ENCODE assay signal across 22 cellular contexts in the genomic region with DNA sequence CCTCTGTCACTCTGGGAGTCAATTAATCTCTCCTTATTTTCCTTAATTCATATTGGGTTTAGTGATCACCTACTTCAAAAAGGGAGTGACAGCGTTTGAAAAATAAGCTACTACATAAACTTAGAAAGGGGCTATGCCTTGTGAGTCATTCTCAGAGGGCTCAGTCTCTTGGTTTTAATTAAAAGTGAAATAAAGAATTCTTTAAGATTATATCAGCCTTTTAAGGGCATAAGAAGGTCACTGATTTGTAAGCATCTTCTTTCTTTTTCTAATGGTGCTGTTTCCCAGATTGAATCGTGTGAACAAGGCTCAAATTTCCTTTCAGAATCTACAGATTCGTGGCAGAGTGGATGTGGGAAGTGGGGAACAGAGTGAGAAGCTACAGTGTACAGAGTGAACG.
DNase-seq lines count a peak whose midpoint lies in the region; ATAC-seq, FAIRE-seq and TF ChIP-seq lines count a peak whose summit lies in the region.
"Had no signal": no experiment of that assay in that cellular context is flagged by ENCODE, and none has a peak within 500 bp of the region (broad histone marks: within the 10 kb centered on the region; RNA-seq: fewer than 3 reads in every experiment).

No MANE protein-coding gene starts in this region.

- H3K9me3 ChIP-seq in right lobe of liver = no peaks in the 10 kb centered on the region
- H3K9me3 ChIP-seq in HepG2 (ENCODE audit: low read length) = no peaks in the 10 kb centered on the region
- H3K9me3 ChIP-seq in neuronal stem cell (replicated peaks in 1 of 2; ENCODE audit: control insufficient read depth in 2 of 2, insufficient read depth in 1 of 2, low read depth in 1 of 2, low read length in 2 of 2) = no peaks in the 10 kb centered on the region
- H3K9me3 ChIP-seq in upper lobe of right lung = no peaks in the 10 kb centered on the region
- H3K9me3 ChIP-seq: BLaER1 treated with 17β-estradiol and CSF1 and Interleukin-3, amounts not matched to agents 10 nM and 100 nM had no signal

- H3K14ac ChIP-seq in neuronal stem cell (ENCODE audit: low read length) = no peak overlapping the region

- H2BK12ac ChIP-seq in neuronal stem cell (ENCODE audit: low read length) = no peak overlapping the region

- H2BK15ac ChIP-seq in neuronal stem cell (ENCODE audit: low read length) = no peak overlapping the region

- no peak overlapping the region for H4K91ac ChIP-seq in neuronal stem cell (ENCODE audit: low read depth, low read length, poor library complexity)

- H3K36me3 ChIP-seq in right lobe of liver (no peaks in the 10 kb centered on the region), HepG2 (replicated peaks in 1 of 2; ENCODE audit: control insufficient read depth in 1 of 2, insufficient read depth in 2 of 2, low read length in 2 of 2) (no peaks in the 10 kb centered on the region), neuronal stem cell (replicated peaks in 1 of 2; ENCODE audit: control insufficient read depth in 2 of 2, insufficient read depth in 2 of 2, low read length in 2 of 2) (no peaks in the 10 kb centered on the region), upper lobe of right lung (no peaks in the 10 kb centered on the region)
- H3K36me3 ChIP-seq: BLaER1 treated with 17β-estradiol and CSF1 and Interleukin-3, amounts not matched to agents 10 nM and 100 nM had no signal

- H3K9me3 Mint-ChIP-seq in type B pancreatic cell = no peaks in the 10 kb centered on the region

- no peak overlapping the region for H4K8ac ChIP-seq in neuronal stem cell (ENCODE audit: low read depth, low read length)

- no peaks in the 10 kb centered on the region for H3K79me2 ChIP-seq in HepG2 (ENCODE audit: insufficient read depth, low read length)

- H3K4me3 Mint-ChIP-seq in type B pancreatic cell = no peak overlapping the region
- H3K4me3 Mint-ChIP-seq: B cell; CD8-positive, alpha-beta T cell; IgD-negative memory B cell had no signal

- 48% methylated on average over 4 of the region's 4 CpGs for WGBS in right lobe of liver (ENCODE audit: insufficient coverage, low coverage, low lambda C conversion rate, missing lambda C conversion rate)
- WGBS in HepG2 (ENCODE audit: low lambda C conversion rate) = 10% methylated on average over 4 of the region's 4 CpGs
- no CpG with 5 or more reads among the region's 4 CpGs for WGBS in neuronal stem cell (ENCODE audit: extremely low coverage in 2 of 2, insufficient read length in 2 of 2, insufficient replicate concordance in 1 of 2), 2 donors

- CTCF ChIA-PET in HepG2 (lab: Yijun Ruan, JAX; ENCODE audit: low intra/inter-chr PET ratio, low total read pairs) = no interaction called here

- H2AFZ ChIP-seq in HepG2 (ENCODE audit: low read length) (no peak overlapping the region), neuronal stem cell (ENCODE audit: low read length) (no peak overlapping the region)
- H2AFZ ChIP-seq: GM23248 had no signal

- peak overlapping the region; percentile 2 for H3K27ac Mint-ChIP-seq in type B pancreatic cell
- H3K27ac Mint-ChIP-seq: B cell; CD8-positive, alpha-beta T cell; IgD-negative memory B cell had no signal

- ATAC-seq in right lobe of liver (no peak), HepG2 (no peak), GM18861 (IDR thresholded peaks at IDR 0.05; ENCODE audit: unreplicated experiment) (no peak), upper lobe of right lung (no peak), HG03457 (IDR thresholded peaks at IDR 0.05; ENCODE audit: unreplicated experiment) (no peak)
- ATAC-seq: CD8-positive, alpha-beta T cell; GM12878 had no signal

- FAIRE-seq in HepG2 (lab: Jason Lieb, UNC) = no peak
- FAIRE-seq: GM12878, H54, HTR-8/SVneo had no signal

- H3K27me3 ChIP-seq in right lobe of liver (no peaks in the 10 kb centered on the region), HepG2 (ENCODE audit: control insufficient read depth in 1 of 2, insufficient read depth in 2 of 2, low read length in 2 of 2) (no peaks in the 10 kb centered on the region), dorsolateral prefrontal cortex (no peaks in the 10 kb centered on the region), neuronal stem cell (ENCODE audit: control insufficient read depth in 3 of 3, insufficient read depth in 3 of 3, low read depth in 1 of 3, low read length in 3 of 3) (no peaks in the 10 kb centered on the region), upper lobe of right lung (no peaks in the 10 kb centered on the region)
- H3K27me3 ChIP-seq: BLaER1 treated with 17β-estradiol and CSF1 and Interleukin-3, amounts not matched to agents 10 nM and 100 nM had no signal

- H3K4me1 ChIP-seq in right lobe of liver = peaks cover 0 to 25% (median 9%) of the 10 kb centered on the region in 4 donors
- H3K4me1 ChIP-seq in HepG2 (ENCODE audit: insufficient read depth, low read length) = no peaks in the 10 kb centered on the region
- H3K4me1 ChIP-seq in neuronal stem cell (ENCODE audit: control insufficient read depth in 2 of 2, insufficient read depth in 1 of 2, low read depth in 1 of 2, low read length in 2 of 2) = no peaks in the 10 kb centered on the region
- no peaks in the 10 kb centered on the region for H3K4me1 ChIP-seq in upper lobe of right lung
- H3K4me1 ChIP-seq: BLaER1 treated with 17β-estradiol and CSF1 and Interleukin-3, amounts not matched to agents 10 nM and 100 nM had no signal

- TF ChIP-seq EP300 in HepG2 (IDR thresholded peaks at IDR 0.05; ENCODE audit: low read depth in 2 of 2, low read length in 2 of 2) = no peak
- TF ChIP-seq EP300 in HepG2 (CRISPR knock-in tag; IDR thresholded peaks at IDR 0.05; ENCODE audit: borderline replicate concordance) = no peak

- no peaks in the 10 kb centered on the region for H4K20me1 ChIP-seq in HepG2 (ENCODE audit: insufficient read depth, low read length)
- H4K20me1 ChIP-seq: BLaER1 treated with 17β-estradiol and CSF1 and Interleukin-3, amounts not matched to agents 10 nM and 100 nM had no signal

- no peaks in the 10 kb centered on the region for H3K36me3 Mint-ChIP-seq in type B pancreatic cell
- H3K36me3 Mint-ChIP-seq: CD8-positive, alpha-beta T cell; IgD-negative memory B cell had no signal

- H3K27ac ChIP-seq in right lobe of liver (peak overlapping the region in 2 of 3 donors; percentile 22 to 27), HepG2 (ENCODE audit: extremely low read length, insufficient read depth, low read length) (no peak overlapping the region), dorsolateral prefrontal cortex (peak overlapping the region in 35 of 59 donors; percentile 4 to 70 (median 33)), neuronal stem cell (replicated peaks; ENCODE audit: low read length) (no peak overlapping the region), upper lobe of right lung (no peak overlapping the region)
- H3K27ac ChIP-seq: BLaER1 treated with 17β-estradiol and CSF1 and Interleukin-3, amounts not matched to agents 10 nM and 100 nM; GM23248 had no signal

- TF ChIP-seq CTCF in right lobe of liver (IDR thresholded peaks at IDR 0.05) (no peak), HepG2 (CRISPR knock-in tag; IDR thresholded peaks at IDR 0.05) (no peak), dorsolateral prefrontal cortex (IDR thresholded peaks at IDR 0.05 in 54 of 56, conservative IDR thresholded peaks at IDR 0.05 in 2 of 56; ENCODE audit: low read depth in 1 of 56, partially characterized antibody in 56 of 56) (no peak), type B pancreatic cell (conservative IDR thresholded peaks at IDR 0.05) (no peak), upper lobe of right lung (IDR thresholded peaks at IDR 0.05) (no peak)

- DNase-seq in right lobe of liver (no peak), HepG2 (ENCODE audit: low spot score) (no peak), dorsolateral prefrontal cortex (no peak), neuronal stem cell (ENCODE audit: low spot score) (no peak), type B pancreatic cell (ENCODE audit: extremely low spot score, unreplicated experiment) (no peak), upper lobe of right lung (no peak)
- DNase-seq: 8988T; CD8-positive, alpha-beta T cell; DMS 273 treated with DMSO at 0.1 percent for 48 hours; DMS53; DND-41; EL; GM23248; HCEC 1CT had no signal

- H3K4me3 ChIP-seq in right lobe of liver (no peak overlapping the region), HepG2 (replicated peaks in 1 of 3; ENCODE audit: insufficient read depth in 1 of 3, low read depth in 2 of 3, low read length in 3 of 3) (no peak overlapping the region), dorsolateral prefrontal cortex (no peak overlapping the region), neuronal stem cell (ENCODE audit: low read length in 2 of 2) (no peak overlapping the region), upper lobe of right lung (no peak overlapping the region)
- H3K4me3 ChIP-seq: BLaER1 treated with 17β-estradiol and CSF1 and Interleukin-3, amounts not matched to agents 10 nM and 100 nM; GM12878; GM23248 had no signal

- H3K27me3 Mint-ChIP-seq in type B pancreatic cell = no peaks in the 10 kb centered on the region
- H3K27me3 Mint-ChIP-seq: IgD-negative memory B cell had no signal

- no peak overlapping the region for H3K18ac ChIP-seq in neuronal stem cell (ENCODE audit: low read length)

- H3K4ac ChIP-seq in neuronal stem cell (ENCODE audit: low read length) = no peak overlapping the region

- no peak for TF ChIP-seq POLR2A in right lobe of liver (IDR thresholded peaks at IDR 0.05)
- no peak for TF ChIP-seq POLR2A in HepG2 (IDR thresholded peaks at IDR 0.05; ENCODE audit: insufficient read depth in 1 of 2, low read depth in 2 of 2, low read length in 2 of 2)

- no peak overlapping the region for H2AK5ac ChIP-seq in neuronal stem cell (ENCODE audit: low read depth, low read length)

- no peak overlapping the region for H3K23ac ChIP-seq in neuronal stem cell (ENCODE audit: low read depth, low read length, poor library complexity)

- BruUV-seq in HepG2 (replicated peaks; lab: Mats Ljungman, UMichigan) = no TSS peak

- TF ChIP-seq RAD21 in HepG2 (CRISPR knock-in tag; IDR thresholded peaks at IDR 0.05) = no peak

- in situ Hi-C loops in HepG2 (cut with HindIII; ENCODE audit: extremely low pct_ligation_motif_present, low pct_unique_long_range_greater_than_20kb) = no loop called here

- H3K4me2 ChIP-seq in HepG2 (ENCODE audit: low read depth, low read length) (no peak overlapping the region), neuronal stem cell (ENCODE audit: insufficient read depth, low read length, poor library complexity, severe bottlenecking) (peak overlapping the region; percentile 4)
- H3K4me2 ChIP-seq: BLaER1 treated with 17β-estradiol and CSF1 and Interleukin-3, amounts not matched to agents 10 nM and 100 nM had no signal

- POLR2A ChIA-PET in HepG2 (lab: Yijun Ruan, JAX) = no interaction called here

- no peak overlapping the region for H2BK120ac ChIP-seq in neuronal stem cell (ENCODE audit: low read depth, low read length)

- intact Hi-C loops in right lobe of liver (cut with DNase I) (no loop called here), HepG2 (cut with micrococcal nuclease; ENCODE audit: unreplicated experiment) (no loop called here), dorsolateral prefrontal cortex (cut with DNase I) (no loop called here), upper lobe of right lung (cut with DNase I) (no loop called here)

- H3K9ac ChIP-seq in HepG2 (ENCODE audit: insufficient read depth, low read depth, low read length) = no peak overlapping the region
- no peak overlapping the region for H3K9ac ChIP-seq in neuronal stem cell (ENCODE audit: low read depth, low read length, poor library complexity)
- H3K9ac ChIP-seq: BLaER1 treated with 17β-estradiol and CSF1 and Interleukin-3, amounts not matched to agents 10 nM and 100 nM; GM23248 had no signal

- no peaks in the 10 kb centered on the region for H3K79me1 ChIP-seq in neuronal stem cell (ENCODE audit: low read depth, low read length)

- no peak overlapping the region for H2BK5ac ChIP-seq in neuronal stem cell (ENCODE audit: low read length)

- H3K4me1 Mint-ChIP-seq in type B pancreatic cell (ENCODE audit: unreplicated experiment) = peaks cover 31% of the 10 kb centered on the region
- H3K4me1 Mint-ChIP-seq: B cell, IgD-negative memory B cell had no signal

Comparison
In these comparisons a context has a peak if more than half of its experiments do, and no peak if none do; other contexts are left out.
1. H3K27ac ChIP-seq: peak in right lobe of liver (2 of 3) and dorsolateral prefrontal cortex (35 of 59); none in HepG2 (single experiment), neuronal stem cell (single experiment) and upper lobe of right lung (single experiment).